Comparison of ENCODE assay signal across 10 cellular contexts in the genomic region with DNA sequence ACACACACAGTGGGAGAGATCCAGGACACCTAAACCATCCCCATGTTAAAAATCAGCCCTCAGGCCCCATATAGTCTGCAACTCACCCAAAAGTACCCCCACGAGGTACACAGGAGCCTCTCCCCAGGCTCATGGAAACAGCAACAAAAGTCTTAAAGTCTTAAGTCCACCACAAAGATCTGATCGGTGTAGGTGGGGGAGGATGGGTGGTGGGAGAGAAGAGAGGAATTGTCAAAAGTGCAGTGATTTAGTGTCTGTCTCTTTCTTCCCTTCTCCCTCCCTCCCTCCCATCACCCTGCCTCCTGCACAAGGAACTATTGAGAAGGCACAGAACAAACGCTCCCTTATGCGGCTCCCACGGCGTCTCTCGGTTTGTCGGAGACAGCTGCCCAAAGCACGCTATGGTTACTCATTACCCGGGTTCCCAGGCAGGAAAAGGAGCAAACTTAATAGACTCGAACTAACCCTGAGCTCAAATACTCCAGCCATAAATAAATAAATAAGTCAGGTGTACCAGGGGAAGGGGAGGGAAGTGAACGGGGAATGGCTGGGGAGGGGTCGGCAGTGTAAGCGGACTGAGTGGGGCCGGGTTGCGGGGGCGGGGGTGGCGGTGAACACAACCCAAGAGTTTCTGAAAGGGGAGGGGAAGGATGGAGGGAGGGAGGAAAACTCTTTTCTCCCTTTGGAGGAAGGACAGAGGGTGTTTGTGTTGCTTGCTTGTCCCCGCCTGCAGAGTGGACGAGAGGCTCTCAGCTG.
DNase-seq lines count a peak whose midpoint lies in the region; ATAC-seq and TF ChIP-seq lines count a peak whose summit lies in the region.
"Had no signal": no experiment of that assay in that cellular context is flagged by ENCODE, and none has a peak within 500 bp of the region (broad histone marks: within the 10 kb centered on the region; RNA-seq: fewer than 3 reads in every experiment).

No MANE protein-coding gene starts in this region.

- DNase-seq in RPMI7951 (ENCODE audit: low read depth) (peak; percentile 89), hippocampal formation (lab: John Stamatoyannopoulos, UW) (peak; percentile 69 to 84), NK-92 (lab: John Stamatoyannopoulos, UW; ENCODE audit: unreplicated experiment) (no peak), NCI-H774 (lab: John Stamatoyannopoulos, UW) (no peak)
- DNase-seq: activated naive CD8-positive, alpha-beta T cell treated with anti-CD3 and anti-CD28 coated beads, Interleukin-2, amount 10 ng/mL, durations not matched to agents 7 days and 5 days; NK-92 treated with Interleukin-12 subunit alpha and Interleukin-12 subunit beta, amount 100 ng/mL, for 24 hours had no signal

- H3K4me3 ChIP-seq in skeletal muscle satellite cell (ENCODE audit: low read length) = peak overlapping the region; percentile 21

- ATAC-seq in GM19463 (IDR thresholded peaks at IDR 0.05; ENCODE audit: unreplicated experiment) (peak; percentile 50), SK-N-SH treated with all-trans-retinoic acid at 6 μM for 48 hours (no peak), GM18858 (IDR thresholded peaks at IDR 0.05; ENCODE audit: unreplicated experiment) (no peak)

- no peaks in the 10 kb centered on the region for H3K9me3 ChIP-seq in skeletal muscle satellite cell (replicated peaks; ENCODE audit: low read length)

- H3K36me3 ChIP-seq in skeletal muscle satellite cell (ENCODE audit: insufficient read depth, low read length) = no peaks in the 10 kb centered on the region

- peak overlapping the region; percentile 60 for H3K4me2 ChIP-seq in skeletal muscle satellite cell (ENCODE audit: low read length)

- peaks cover 38% of the 10 kb centered on the region for H3K4me1 ChIP-seq in skeletal muscle satellite cell (ENCODE audit: control insufficient read depth, insufficient read depth, low read length)

- no peaks in the 10 kb centered on the region for H3K27me3 ChIP-seq in skeletal muscle satellite cell (ENCODE audit: control insufficient read depth, insufficient read depth, low read length)

- peak overlapping the region; percentile 56 for H3K9ac ChIP-seq in skeletal muscle satellite cell (ENCODE audit: low read depth, low read length)

TF ChIP-seq in SK-N-SH treated with all-trans-retinoic acid at 6 μM for 48 hours, 23 proteins besides CTCF, POLR2A, EP300 and RAD21:
- TF ChIP-seq RARB (CRISPR knock-in tag; IDR thresholded peaks at IDR 0.05) (no peak), CSDC2 (CRISPR knock-in tag; IDR thresholded peaks at IDR 0.05) (no peak), ISL1 (CRISPR knock-in tag; IDR thresholded peaks at IDR 0.05) (no peak), BACH2 (CRISPR knock-in tag; IDR thresholded peaks at IDR 0.05; ENCODE audit: borderline replicate concordance) (no peak), ZNF565 (CRISPR knock-in tag; conservative IDR thresholded peaks at IDR 0.05; ENCODE audit: low read depth) (no peak), PPARA (CRISPR knock-in tag; IDR thresholded peaks at IDR 0.05; ENCODE audit: borderline replicate concordance) (no peak), ARNTL (CRISPR knock-in tag; IDR thresholded peaks at IDR 0.05; ENCODE audit: borderline replicate concordance, low read depth) (no peak), SNAI2 (CRISPR knock-in tag; IDR thresholded peaks at IDR 0.05) (no peak), ZC3H10 (CRISPR knock-in tag; IDR thresholded peaks at IDR 0.05) (no peak), TCF4 (CRISPR knock-in tag; IDR thresholded peaks at IDR 0.05; ENCODE audit: borderline replicate concordance) (no peak), ZFP30 (CRISPR knock-in tag; IDR thresholded peaks at IDR 0.05) (no peak), TOX (CRISPR knock-in tag; IDR thresholded peaks at IDR 0.05; ENCODE audit: borderline replicate concordance) (no peak)
- TF ChIP-seq, protein P1, sequence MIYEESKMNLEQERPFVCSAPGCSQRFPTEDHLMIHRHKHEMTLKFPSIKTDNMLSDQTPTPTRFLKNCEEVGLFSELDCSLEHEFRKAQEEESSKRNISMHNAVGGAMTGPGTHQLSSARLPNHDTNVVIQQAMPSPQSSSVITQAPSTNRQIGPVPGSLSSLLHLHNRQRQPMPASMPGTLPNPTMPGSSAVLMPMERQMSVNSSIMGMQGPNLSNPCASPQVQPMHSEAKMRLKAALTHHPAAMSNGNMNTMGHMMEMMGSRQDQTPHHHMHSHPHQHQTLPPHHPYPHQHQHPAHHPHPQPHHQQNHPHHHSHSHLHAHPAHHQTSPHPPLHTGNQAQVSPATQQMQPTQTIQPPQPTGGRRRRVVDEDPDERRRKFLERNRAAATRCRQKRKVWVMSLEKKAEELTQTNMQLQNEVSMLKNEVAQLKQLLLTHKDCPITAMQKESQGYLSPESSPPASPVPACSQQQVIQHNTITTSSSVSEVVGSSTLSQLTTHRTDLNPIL (CRISPR knock-in tag; IDR thresholded peaks at IDR 0.05; ENCODE audit: low read depth) = no peak
- TF ChIP-seq, protein P2, sequence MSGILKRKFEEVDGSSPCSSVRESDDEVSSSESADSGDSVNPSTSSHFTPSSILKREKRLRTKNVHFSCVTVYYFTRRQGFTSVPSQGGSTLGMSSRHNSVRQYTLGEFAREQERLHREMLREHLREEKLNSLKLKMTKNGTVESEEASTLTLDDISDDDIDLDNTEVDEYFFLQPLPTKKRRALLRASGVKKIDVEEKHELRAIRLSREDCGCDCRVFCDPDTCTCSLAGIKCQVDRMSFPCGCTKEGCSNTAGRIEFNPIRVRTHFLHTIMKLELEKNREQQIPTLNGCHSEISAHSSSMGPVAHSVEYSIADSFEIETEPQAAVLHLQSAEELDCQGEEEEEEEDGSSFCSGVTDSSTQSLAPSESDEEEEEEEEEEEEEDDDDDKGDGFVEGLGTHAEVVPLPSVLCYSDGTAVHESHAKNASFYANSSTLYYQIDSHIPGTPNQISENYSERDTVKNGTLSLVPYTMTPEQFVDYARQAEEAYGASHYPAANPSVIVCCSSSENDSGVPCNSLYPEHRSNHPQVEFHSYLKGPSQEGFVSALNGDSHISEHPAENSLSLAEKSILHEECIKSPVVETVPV (CRISPR knock-in tag; IDR thresholded peaks at IDR 0.05) = no peak
- TF ChIP-seq, protein P3, sequence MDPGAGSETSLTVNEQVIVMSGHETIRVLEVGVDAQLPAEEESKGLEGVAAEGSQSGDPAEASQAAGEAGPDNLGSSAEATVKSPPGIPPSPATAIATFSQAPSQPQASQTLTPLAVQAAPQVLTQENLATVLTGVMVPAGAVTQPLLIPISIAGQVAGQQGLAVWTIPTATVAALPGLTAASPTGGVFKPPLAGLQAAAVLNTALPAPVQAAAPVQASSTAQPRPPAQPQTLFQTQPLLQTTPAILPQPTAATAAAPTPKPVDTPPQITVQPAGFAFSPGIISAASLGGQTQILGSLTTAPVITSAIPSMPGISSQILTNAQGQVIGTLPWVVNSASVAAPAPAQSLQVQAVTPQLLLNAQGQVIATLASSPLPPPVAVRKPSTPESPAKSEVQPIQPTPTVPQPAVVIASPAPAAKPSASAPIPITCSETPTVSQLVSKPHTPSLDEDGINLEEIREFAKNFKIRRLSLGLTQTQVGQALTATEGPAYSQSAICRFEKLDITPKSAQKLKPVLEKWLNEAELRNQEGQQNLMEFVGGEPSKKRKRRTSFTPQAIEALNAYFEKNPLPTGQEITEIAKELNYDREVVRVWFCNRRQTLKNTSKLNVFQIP (CRISPR knock-in tag; IDR thresholded peaks at IDR 0.05; ENCODE audit: borderline replicate concordance, low read depth) = no peak
- TF ChIP-seq, protein P4, sequence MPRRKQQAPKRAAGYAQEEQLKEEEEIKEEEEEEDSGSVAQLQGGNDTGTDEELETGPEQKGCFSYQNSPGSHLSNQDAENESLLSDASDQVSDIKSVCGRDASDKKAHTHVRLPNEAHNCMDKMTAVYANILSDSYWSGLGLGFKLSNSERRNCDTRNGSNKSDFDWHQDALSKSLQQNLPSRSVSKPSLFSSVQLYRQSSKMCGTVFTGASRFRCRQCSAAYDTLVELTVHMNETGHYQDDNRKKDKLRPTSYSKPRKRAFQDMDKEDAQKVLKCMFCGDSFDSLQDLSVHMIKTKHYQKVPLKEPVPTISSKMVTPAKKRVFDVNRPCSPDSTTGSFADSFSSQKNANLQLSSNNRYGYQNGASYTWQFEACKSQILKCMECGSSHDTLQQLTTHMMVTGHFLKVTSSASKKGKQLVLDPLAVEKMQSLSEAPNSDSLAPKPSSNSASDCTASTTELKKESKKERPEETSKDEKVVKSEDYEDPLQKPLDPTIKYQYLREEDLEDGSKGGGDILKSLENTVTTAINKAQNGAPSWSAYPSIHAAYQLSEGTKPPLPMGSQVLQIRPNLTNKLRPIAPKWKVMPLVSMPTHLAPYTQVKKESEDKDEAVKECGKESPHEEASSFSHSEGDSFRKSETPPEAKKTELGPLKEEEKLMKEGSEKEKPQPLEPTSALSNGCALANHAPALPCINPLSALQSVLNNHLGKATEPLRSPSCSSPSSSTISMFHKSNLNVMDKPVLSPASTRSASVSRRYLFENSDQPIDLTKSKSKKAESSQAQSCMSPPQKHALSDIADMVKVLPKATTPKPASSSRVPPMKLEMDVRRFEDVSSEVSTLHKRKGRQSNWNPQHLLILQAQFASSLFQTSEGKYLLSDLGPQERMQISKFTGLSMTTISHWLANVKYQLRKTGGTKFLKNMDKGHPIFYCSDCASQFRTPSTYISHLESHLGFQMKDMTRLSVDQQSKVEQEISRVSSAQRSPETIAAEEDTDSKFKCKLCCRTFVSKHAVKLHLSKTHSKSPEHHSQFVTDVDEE (CRISPR knock-in tag; IDR thresholded peaks at IDR 0.05) = no peak

Comparison
In these comparisons a context has a peak if more than half of its experiments do, and no peak if none do; other contexts are left out.
1. DNase-seq: peak in RPMI7951 (single experiment) and hippocampal formation (2 of 2); none in NK-92 (single experiment) and NCI-H774 (single experiment).